In the genomic region with DNA sequence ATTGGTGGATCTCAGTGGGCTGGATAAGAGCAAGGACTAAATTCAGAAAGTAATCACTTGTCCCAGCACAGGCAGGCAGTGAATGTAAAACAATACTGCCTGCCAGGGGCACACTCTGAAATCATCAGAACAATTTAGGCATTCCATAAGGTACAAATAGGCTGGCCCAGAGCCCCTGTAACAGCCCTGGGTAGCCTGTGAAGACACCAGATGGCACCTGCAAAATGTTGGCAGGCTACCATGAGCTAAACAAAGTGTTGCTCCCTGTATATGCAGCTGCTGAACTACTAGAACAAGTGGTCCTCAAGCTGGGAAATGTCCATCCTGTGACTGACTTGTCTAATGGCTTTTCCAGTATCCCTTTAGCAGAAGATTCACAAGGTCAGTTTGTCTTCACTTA, we compare ENCODE assay signal across 18 cellular contexts. TPM values are rescaled to one million over a fixed set of nuclear protein-coding genes. Genes with fewer than 3 reads are reported as not detected.
"Had no signal": no experiment of that assay in that cellular context is flagged by ENCODE, and none has a peak within 500 bp of the region (broad histone marks: within the 10 kb centered on the region; RNA-seq: fewer than 3 reads in every experiment).

No MANE protein-coding gene starts in this region.

- H3K9me3 Mint-ChIP-seq: activated CD4-positive, alpha-beta T cell treated with anti-CD3 and anti-CD28 coated beads, Interleukin-2, amount 10 ng/mL, durations not matched to agents 24 days and 14 days had no signal

- H3K27me3 Mint-ChIP-seq: activated B cell treated with CpG ODN at 0.5 μM for 24 hours; activated CD4-positive, alpha-beta T cell treated with anti-CD3 and anti-CD28 coated beads, Interleukin-2, amount 10 ng/mL, durations not matched to agents 24 days and 14 days; memory B cell had no signal

- H3K4me1 Mint-ChIP-seq: activated B cell treated with CpG ODN at 0.5 μM for 24 hours; activated CD4-positive, alpha-beta T cell treated with anti-CD3 and anti-CD28 coated beads, Interleukin-2, amount 10 ng/mL, durations not matched to agents 24 days and 14 days; memory B cell; nephron had no signal

- H3K27ac Mint-ChIP-seq: activated B cell treated with CpG ODN at 0.5 μM for 24 hours; activated CD4-positive, alpha-beta T cell treated with anti-CD3 and anti-CD28 coated beads, Interleukin-2, amount 10 ng/mL, durations not matched to agents 24 days and 14 days; memory B cell; nephron had no signal

- H3K4me3 Mint-ChIP-seq: activated B cell treated with CpG ODN at 0.5 μM for 24 hours; activated CD4-positive, alpha-beta T cell treated with anti-CD3 and anti-CD28 coated beads, Interleukin-2, amount 10 ng/mL, durations not matched to agents 24 days and 14 days; memory B cell; nephron had no signal

- DNase-seq: activated B cell treated with CpG ODN at 0.5 μM for 24 hours; activated CD4-positive, alpha-beta T cell treated with anti-CD3 and anti-CD28 coated beads, Interleukin-2, amount 10 ng/mL, durations not matched to agents 24 days and 14 days; activated CD8-positive, alpha-beta memory T cell treated with anti-CD3 and anti-CD28 coated beads for 24 hours; activated naive CD4-positive, alpha-beta T cell treated with Interleukin-2 at 50 U/mL for 16 hours; effector CD8-positive, alpha-beta T cell; gastrocnemius medialis; heart right ventricle; islet precursor cell; sigmoid colon; stimulated activated naive CD4-positive, alpha-beta T cell; upper lobe of left lung had no signal

- ATAC-seq: gastrocnemius medialis, left lobe of liver had no signal

RNA-seq across cellular contexts. Expression of a gene that starts 3.0 kb away (rescaled TPM):
- total RNA-seq: activated B cell treated with CpG ODN at 0.5 μM for 24 hours; activated CD4-positive, alpha-beta T cell treated with anti-CD3 and anti-CD28 coated beads, Interleukin-2, amount 10 ng/mL, durations not matched to agents 24 days and 14 days; astrocyte; cardiac muscle cell; gastrocnemius medialis; heart right ventricle; left lobe of liver; osteoblast; pulmonary artery endothelial cell; sigmoid colon; upper lobe of left lung had no signal
